ENCODE assay signal across 16 cellular contexts in the genomic region with DNA sequence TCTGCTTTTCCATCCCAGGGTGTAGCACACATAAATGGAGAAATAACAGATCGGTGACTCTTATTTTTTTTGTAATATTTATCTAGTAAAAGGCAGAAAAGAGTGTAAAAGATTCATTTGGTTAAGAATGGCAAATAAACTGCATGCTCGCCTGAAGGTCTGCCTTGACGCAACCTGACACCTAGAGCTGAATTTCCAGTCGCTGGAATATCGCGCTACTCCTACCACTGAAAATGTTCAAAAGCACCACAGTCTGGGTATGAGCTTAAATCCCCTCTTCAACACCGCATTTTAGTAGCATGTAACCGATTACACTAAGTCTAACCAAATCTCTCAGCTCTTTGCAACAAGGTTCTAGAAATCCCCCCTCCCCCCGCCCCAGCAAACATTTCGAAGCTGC. TPM values are rescaled to one million over a fixed set of nuclear protein-coding genes. Genes with fewer than 3 reads are reported as not detected.
DNase-seq lines count a peak whose midpoint lies in the region; ATAC-seq and TF ChIP-seq lines count a peak whose summit lies in the region.
"Had no signal": no experiment of that assay in that cellular context is flagged by ENCODE, and none has a peak within 500 bp of the region (broad histone marks: within the 10 kb centered on the region; RNA-seq: fewer than 3 reads in every experiment).

No MANE protein-coding gene starts in this region.

- H3K36me3 Mint-ChIP-seq in neural crest cell (ENCODE audit: low read depth), result peaks cover 2% of the 10 kb centered on the region
- no peaks in the 10 kb centered on the region for H3K36me3 Mint-ChIP-seq in type B pancreatic cell
- H3K36me3 Mint-ChIP-seq: activated naive CD8-positive, alpha-beta T cell treated with anti-CD3 and anti-CD28 coated beads, Interleukin-2, amount 10 ng/mL, durations not matched to agents 7 days and 5 days; CD8-positive, alpha-beta memory T cell; stimulated activated memory B cell treated with anti-CD40 and anti-IgM and Interleukin-4, amounts not matched to agents 10 μg/mL and 1 μg/mL and 100 μg/mL, for 72 hours had no signal

- TF ChIP-seq CTCF in gastroesophageal sphincter (IDR thresholded peaks at IDR 0.05) (no peak), neural crest cell (conservative IDR thresholded peaks at IDR 0.05) (no peak), type B pancreatic cell (conservative IDR thresholded peaks at IDR 0.05) (no peak)

- H3K27ac Mint-ChIP-seq in neural crest cell (ENCODE audit: unreplicated experiment) (no peak overlapping the region), type B pancreatic cell (peak overlapping the region; percentile 47)
- H3K27ac Mint-ChIP-seq: activated naive CD8-positive, alpha-beta T cell treated with anti-CD3 and anti-CD28 coated beads, Interleukin-2, amount 10 ng/mL, durations not matched to agents 7 days and 5 days; CD8-positive, alpha-beta memory T cell; stimulated activated memory B cell treated with anti-CD40 and anti-IgM and Interleukin-4, amounts not matched to agents 10 μg/mL and 1 μg/mL and 100 μg/mL, for 72 hours had no signal

- H3K27me3 Mint-ChIP-seq in neural crest cell (ENCODE audit: low read depth) (peaks cover 37% of the 10 kb centered on the region), type B pancreatic cell (peaks cover 53% of the 10 kb centered on the region)

- H3K4me1 ChIP-seq in SJCRH30, result no peaks in the 10 kb centered on the region
- peaks cover 0 to 11% (median 0%) of the 10 kb centered on the region in 3 donors for H3K4me1 ChIP-seq in gastroesophageal sphincter

- ATAC-seq in gastroesophageal sphincter (no peak), HG03354 (IDR thresholded peaks at IDR 0.05; ENCODE audit: poor library complexity, severe bottlenecking, unreplicated experiment) (no peak)
- ATAC-seq: stimulated activated memory B cell treated with anti-CD40 and anti-IgM and Interleukin-4, amounts not matched to agents 10 μg/mL and 1 μg/mL and 100 μg/mL, for 72 hours had no signal

- no peaks in the 10 kb centered on the region for H3K27me3 ChIP-seq in SJCRH30
- H3K27me3 ChIP-seq in gastroesophageal sphincter, result no peaks in the 10 kb centered on the region

- H3K36me3 ChIP-seq in SJCRH30 (no peaks in the 10 kb centered on the region), gastroesophageal sphincter (no peaks in the 10 kb centered on the region)
- H3K36me3 ChIP-seq: MG63 had no signal

- peak overlapping the region; percentile 85 for H3K4me3 Mint-ChIP-seq in neural crest cell
- H3K4me3 Mint-ChIP-seq in type B pancreatic cell, result peak overlapping the region; percentile 85
- H3K4me3 Mint-ChIP-seq: activated naive CD8-positive, alpha-beta T cell treated with anti-CD3 and anti-CD28 coated beads, Interleukin-2, amount 10 ng/mL, durations not matched to agents 7 days and 5 days; CD8-positive, alpha-beta memory T cell; stimulated activated memory B cell treated with anti-CD40 and anti-IgM and Interleukin-4, amounts not matched to agents 10 μg/mL and 1 μg/mL and 100 μg/mL, for 72 hours had no signal

- H3K4me3 ChIP-seq in SJCRH30, result peak overlapping the region; percentile 56
- peak overlapping the region; percentile 62 to 92 for H3K4me3 ChIP-seq in gastroesophageal sphincter
- H3K4me3 ChIP-seq: MG63 had no signal

- 14 to 26% methylated on average over 1 to 8 of the region's 10 CpGs for WGBS in gastroesophageal sphincter (ENCODE audit: low coverage in 1 of 2), 2 donors

- H3K9me3 ChIP-seq in SJCRH30 (replicated peaks) (no peaks in the 10 kb centered on the region), gastroesophageal sphincter (no peaks in the 10 kb centered on the region)
- H3K9me3 ChIP-seq: MG63 had no signal

- peaks cover 39% of the 10 kb centered on the region for H3K4me1 Mint-ChIP-seq in neural crest cell
- no peaks in the 10 kb centered on the region for H3K4me1 Mint-ChIP-seq in type B pancreatic cell (ENCODE audit: unreplicated experiment)
- H3K4me1 Mint-ChIP-seq: activated naive CD8-positive, alpha-beta T cell treated with anti-CD3 and anti-CD28 coated beads, Interleukin-2, amount 10 ng/mL, durations not matched to agents 7 days and 5 days; CD8-positive, alpha-beta memory T cell; stimulated activated memory B cell treated with anti-CD40 and anti-IgM and Interleukin-4, amounts not matched to agents 10 μg/mL and 1 μg/mL and 100 μg/mL, for 72 hours had no signal

- DNase-seq in SJCRH30 (peak; percentile 1 to 23), neural crest cell (ENCODE audit: low read depth, low spot score) (no peak), type B pancreatic cell (ENCODE audit: extremely low spot score, unreplicated experiment) (no peak), retina (no peak)
- no peak for DNase-seq in stimulated activated CD8-positive, alpha-beta memory T cell treated with anti-CD3 and anti-CD28 coated beads, Interleukin-4, amount 100 ng/mL, for 48 hours
- DNase-seq: activated CD4-positive, CD25-positive, alpha-beta regulatory T cell; activated naive CD8-positive, alpha-beta T cell treated with anti-CD3 and anti-CD28 coated beads, Interleukin-2, amount 10 ng/mL, durations not matched to agents 7 days and 5 days; CD8-positive, alpha-beta memory T cell; GDM1; HCEC 1CT; MG63; stimulated activated CD4-positive, alpha-beta T cell treated with anti-CD3 and anti-CD28 coated beads, Interleukin-4, amount 100 ng/mL, for 1 hour had no signal

- no peak for TF ChIP-seq POLR2A in gastroesophageal sphincter (IDR thresholded peaks at IDR 0.05)

- no peaks in the 10 kb centered on the region for H3K9me3 Mint-ChIP-seq in neural crest cell
- no peaks in the 10 kb centered on the region for H3K9me3 Mint-ChIP-seq in type B pancreatic cell
- H3K9me3 Mint-ChIP-seq: activated naive CD8-positive, alpha-beta T cell treated with anti-CD3 and anti-CD28 coated beads, Interleukin-2, amount 10 ng/mL, durations not matched to agents 7 days and 5 days; stimulated activated memory B cell treated with anti-CD40 and anti-IgM and Interleukin-4, amounts not matched to agents 10 μg/mL and 1 μg/mL and 100 μg/mL, for 72 hours had no signal

- no peak for TF ChIP-seq EP300 in gastroesophageal sphincter (IDR thresholded peaks at IDR 0.05)

- H3K27ac ChIP-seq in SJCRH30 (no peak overlapping the region), gastroesophageal sphincter (peak overlapping the region in 2 of 4 donors; percentile 77 to 78)

RNA-seq across cellular contexts. Expression of gene FGF13, which starts 1.6 kb away (rescaled TPM):
- total RNA-seq in SJCRH30 (2014; rRNA removed; shearing (Covaris generic)), result 55.6 and 59.0 TPM in 2 replicates
- total RNA-seq in gastroesophageal sphincter, result 10 to 100 TPM in 3 of 4 donors, 1 to 10 TPM in 1; 4.7 to 19.3 (median 14.8) TPM
- 81.1 and 85.5 TPM in 2 replicates for total RNA-seq in neural crest cell
- total RNA-seq in type B pancreatic cell (ENCODE audit: low replicate concordance), result 8.9 and 13.4 TPM in 2 replicates
- total RNA-seq: activated naive CD8-positive, alpha-beta T cell treated with anti-CD3 and anti-CD28 coated beads, Interleukin-2, amount 10 ng/mL, durations not matched to agents 7 days and 5 days; CD8-positive, alpha-beta memory T cell; OCI-LY7 had no signal

Comparison
In these comparisons a context has a peak if more than half of its experiments do, and no peak if none do; other contexts are left out.
1. DNase-seq: peak in SJCRH30 (2 of 2); none in neural crest cell (single experiment), type B pancreatic cell (single experiment), retina (single experiment) and stimulated activated CD8-positive, alpha-beta memory T cell treated with anti-CD3 and anti-CD28 coated beads, Interleukin-4, amount 100 ng/mL, for 48 hours (single experiment).